Comparison of ENCODE assay signal across 15 cellular contexts in the genomic region with DNA sequence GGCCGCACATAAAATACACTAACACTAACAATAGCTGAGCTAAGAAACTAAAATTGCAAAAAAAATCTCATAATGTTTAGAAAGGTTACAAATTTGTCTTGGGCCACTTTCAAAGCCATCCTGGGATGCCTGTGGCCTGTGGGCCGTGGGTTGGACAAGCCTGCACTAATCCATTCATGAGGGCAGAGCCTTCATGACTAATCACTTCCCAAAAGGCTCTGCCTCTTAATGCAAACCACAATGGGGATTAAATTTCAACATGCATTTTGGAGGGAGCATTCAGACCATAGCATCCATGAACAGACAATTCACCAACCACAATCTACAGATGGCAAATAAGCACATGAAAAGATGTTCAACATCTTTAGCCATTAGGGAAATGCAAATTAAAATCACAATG.
DNase-seq lines count a peak whose midpoint lies in the region; ATAC-seq and TF ChIP-seq lines count a peak whose summit lies in the region.
"Had no signal": no experiment of that assay in that cellular context is flagged by ENCODE, and none has a peak within 500 bp of the region (broad histone marks: within the 10 kb centered on the region; RNA-seq: fewer than 3 reads in every experiment).

No MANE protein-coding gene starts in this region.

- CTCF ChIA-PET in A673 (lab: Charles Lee) (no interaction called here), RWPE1 (lab: Yijun Ruan, JAX) (no interaction called here), OCI-LY7 (lab: Charles Lee; ENCODE audit: unreplicated experiment) (no interaction called here)

- no peaks in the 10 kb centered on the region for H3K79me2 ChIP-seq in fibroblast of lung (ENCODE audit: control insufficient read depth, insufficient read depth, low read length)
- H3K79me2 ChIP-seq in OCI-LY7 (ENCODE audit: insufficient read depth, low read depth, low read length) = no peaks in the 10 kb centered on the region

- H2AFZ ChIP-seq in fibroblast of lung (ENCODE audit: low read length) (no peak overlapping the region), OCI-LY7 (ENCODE audit: low read length) (no peak overlapping the region)
- H2AFZ ChIP-seq: neural progenitor cell, PC-9 had no signal

- no peaks in the 10 kb centered on the region for H3K9me3 ChIP-seq in A673 (ENCODE audit: low read depth, low read length, poor library complexity, severe bottlenecking)
- no peaks in the 10 kb centered on the region for H3K9me3 ChIP-seq in HAP-1
- no peaks in the 10 kb centered on the region for H3K9me3 ChIP-seq in fibroblast of lung (ENCODE audit: control insufficient read depth, insufficient read depth, low read depth, low read length)
- no peaks in the 10 kb centered on the region for H3K9me3 ChIP-seq in OCI-LY7 (ENCODE audit: low read length)

- ATAC-seq in HG03139 (IDR thresholded peaks at IDR 0.05; ENCODE audit: unreplicated experiment) = no peak
- ATAC-seq in GM18517 (IDR thresholded peaks at IDR 0.05; ENCODE audit: unreplicated experiment) = no peak
- ATAC-seq: left cardiac atrium; stimulated activated naive CD8-positive, alpha-beta T cell treated with anti-CD3 and anti-CD28 coated beads, Interleukin-15, Interleukin-2, amounts not matched to agents 100 U/mL and 50 U/mL, for 24 hours had no signal

- in situ Hi-C loops in HAP-1 (cut with MboI; ENCODE audit: low sequenced_read_pairs) = no loop called here

- H3K27ac ChIP-seq in A673 (ENCODE audit: low read depth, low read length, poor library complexity, severe bottlenecking) = no peak overlapping the region
- no peak overlapping the region for H3K27ac ChIP-seq in RWPE1
- H3K27ac ChIP-seq in fibroblast of lung (ENCODE audit: insufficient read depth, low read length) = peak overlapping the region; percentile 26
- H3K27ac ChIP-seq in OCI-LY7 (ENCODE audit: low read depth, low read length, poor library complexity, severe bottlenecking) = no peak overlapping the region
- H3K27ac ChIP-seq: neural progenitor cell, PC-9 had no signal

- H3K4me3 ChIP-seq in A673 (ENCODE audit: low read depth, low read length, poor library complexity, severe bottlenecking) (no peak overlapping the region), HAP-1 (no peak overlapping the region), fibroblast of lung (replicated peaks in 1 of 4; ENCODE audit: control extremely low read depth in 1 of 4, insufficient read depth in 1 of 4, low read depth in 3 of 4, low read length in 4 of 4) (no peak overlapping the region), OCI-LY7 (ENCODE audit: low read depth, low read length, poor library complexity, severe bottlenecking) (no peak overlapping the region)
- H3K4me3 ChIP-seq: neural progenitor cell, PC-9 had no signal

- H3K27me3 ChIP-seq in A673 (replicated peaks; ENCODE audit: insufficient read depth, low read depth, low read length, poor library complexity) (no peaks in the 10 kb centered on the region), HAP-1 (ENCODE audit: low read depth) (no peaks in the 10 kb centered on the region), fibroblast of lung (ENCODE audit: control insufficient read depth, insufficient read depth, low read length) (no peaks in the 10 kb centered on the region)
- H3K27me3 ChIP-seq: neural progenitor cell had no signal

- H4K20me1 ChIP-seq in fibroblast of lung (ENCODE audit: control insufficient read depth, extremely low read depth, insufficient read depth, low read length) (no peaks in the 10 kb centered on the region), OCI-LY7 (ENCODE audit: insufficient read depth, low read length) (no peaks in the 10 kb centered on the region)

- intact Hi-C loops in A673 (cut with micrococcal nuclease; ENCODE audit: unreplicated experiment) = no loop called here
- intact Hi-C loops in OCI-LY7 (cut with micrococcal nuclease; ENCODE audit: unreplicated experiment) = no loop called here

- H3K36me3 ChIP-seq in A673 (ENCODE audit: insufficient read depth, low read length, poor library complexity, severe bottlenecking) (no peaks in the 10 kb centered on the region), HAP-1 (replicated peaks) (no peaks in the 10 kb centered on the region; the same call in 1 of the 2 replicates), fibroblast of lung (ENCODE audit: control insufficient read depth, insufficient read depth, low read length) (no peaks in the 10 kb centered on the region), OCI-LY7 (ENCODE audit: insufficient read depth, low read length) (peaks cover 30% of the 10 kb centered on the region)
- H3K36me3 ChIP-seq: neural progenitor cell had no signal

- H3K4me1 ChIP-seq in A673 (ENCODE audit: insufficient read depth, low read length, poor library complexity, severe bottlenecking) (no peaks in the 10 kb centered on the region), HAP-1 (peaks cover 11% of the 10 kb centered on the region), fibroblast of lung (ENCODE audit: control insufficient read depth, extremely low read depth, insufficient read depth, low read length) (peaks cover 13% of the 10 kb centered on the region), OCI-LY7 (ENCODE audit: insufficient read depth, low read length, poor library complexity, severe bottlenecking) (peaks cover 2% of the 10 kb centered on the region)
- H3K4me1 ChIP-seq: neural progenitor cell had no signal

- no peaks in the 10 kb centered on the region for H3K9me2 ChIP-seq in OCI-LY7 (ENCODE audit: insufficient read depth, low read length)

- no peak overlapping the region for H3K9ac ChIP-seq in fibroblast of lung (ENCODE audit: insufficient read depth, low read length)
- H3K9ac ChIP-seq: neural progenitor cell had no signal

- TF ChIP-seq CTCF in A673 (conservative IDR thresholded peaks at IDR 0.05; ENCODE audit: low read depth, low read length) (no peak), RWPE1 (conservative IDR thresholded peaks at IDR 0.05; ENCODE audit: low read depth) (no peak), fibroblast of lung (conservative IDR thresholded peaks at IDR 0.05 in 1 of 2, IDR thresholded peaks at IDR 0.05 in 1 of 2; ENCODE audit: low read depth in 1 of 2, low read length in 2 of 2) (no peak), OCI-LY7 (conservative IDR thresholded peaks at IDR 0.05; ENCODE audit: low read length) (no peak)

- no peak overlapping the region for H3K4me2 ChIP-seq in fibroblast of lung (ENCODE audit: extremely low read depth, insufficient read depth, low read length)
- no peak overlapping the region for H3K4me2 ChIP-seq in OCI-LY7 (ENCODE audit: low read length)
- H3K4me2 ChIP-seq: neural progenitor cell, PC-9 had no signal

- POLR2A ChIA-PET in A673 (lab: Charles Lee; ENCODE audit: low non-redundant PET) = no interaction called here
- POLR2A ChIA-PET in RWPE1 (lab: Yijun Ruan, JAX; ENCODE audit: low non-redundant PET) = no interaction called here
- POLR2A ChIA-PET in OCI-LY7 (lab: Charles Lee) = no interaction called here

- BruUV-seq in A673 (replicated peaks; lab: Mats Ljungman, UMichigan) (no TSS peak), OCI-LY7 (replicated peaks; lab: Mats Ljungman, UMichigan) (no TSS peak)

- peak; percentile 22 for DNase-seq in A673 (ENCODE audit: low spot score)
- peak; percentile 73 to 97 for DNase-seq in HAP-1 (ENCODE audit: low spot score in 2 of 2)
- peak; percentile 15 for DNase-seq in RWPE1 (ENCODE audit: low spot score)
- peak; percentile 89 to 98 for DNase-seq in fibroblast of lung (ENCODE audit: low read depth in 2 of 2)
- no peak for DNase-seq in OCI-LY7 (ENCODE audit: low spot score)
- DNase-seq in SK-N-DZ (ENCODE audit: low spot score) = no peak
- DNase-seq: activated T-cell treated with anti-CD3 and anti-CD28 coated beads for 4 hours; C1 segment of cervical spinal cord; left cardiac atrium; NCI-H1436 treated with DMSO at 0.1 percent for 48 hours; stimulated activated naive CD8-positive, alpha-beta T cell treated with anti-CD3 and anti-CD28 coated beads, Interleukin-15, Interleukin-2, amounts not matched to agents 100 U/mL and 50 U/mL, for 24 hours had no signal

Comparison
In these comparisons a context has a peak if more than half of its experiments do, and no peak if none do; other contexts are left out.
1. DNase-seq: peak in A673 (single experiment), HAP-1 (2 of 2), RWPE1 (single experiment) and fibroblast of lung (2 of 2); none in OCI-LY7 (single experiment) and SK-N-DZ (single experiment).